ENCODE assay signal across 21 cellular contexts in genomic region chr6:6975395-6976111, GRCh38.
A peak's percentile ranks its signal among the peaks of the same experiment; 100 is the strongest.
DNase-seq lines count a peak whose midpoint lies in the region; ATAC-seq and TF ChIP-seq lines count a peak whose summit lies in the region.
"Had no signal": no experiment of that assay in that cellular context is flagged by ENCODE, and none has a peak within 500 bp of the region (broad histone marks: within the 10 kb centered on the region; RNA-seq: fewer than 3 reads in every experiment).

No MANE protein-coding gene starts in this region.

- CTCF ChIA-PET in activated CD4-positive, alpha-beta T cell treated with anti-CD3 and anti-CD28 coated beads, Interleukin-2, amount 10 ng/mL, durations not matched to agents 7 days and 5 days (lab: Charles Lee), result no interaction called here

- H3K4me1 ChIP-seq in heart right ventricle, result peaks cover 0 to 19% (median 13%) of the 10 kb centered on the region in 9 donors
- no peaks in the 10 kb centered on the region for H3K4me1 ChIP-seq in upper lobe of right lung
- H3K4me1 ChIP-seq: Peyer's patch had no signal

- H3K36me3 Mint-ChIP-seq in activated CD4-positive, alpha-beta T cell treated with anti-CD3 and anti-CD28 coated beads, Interleukin-2, amount 10 ng/mL, durations not matched to agents 7 days and 5 days (ENCODE audit: low read depth), result no peaks in the 10 kb centered on the region
- H3K36me3 Mint-ChIP-seq: activated CD4-positive, alpha-beta memory T cell treated with anti-CD3 and anti-CD28 coated beads for 36 hours; activated naive CD4-positive, alpha-beta T cell treated with anti-CD3 and anti-CD28 coated beads, Interleukin-2, amount 50 U/mL, for 72 hours had no signal

- H3K27me3 Mint-ChIP-seq in activated CD4-positive, alpha-beta T cell treated with anti-CD3 and anti-CD28 coated beads, Interleukin-2, amount 10 ng/mL, durations not matched to agents 7 days and 5 days, result peaks cover 5% of the 10 kb centered on the region

- H3K9me3 ChIP-seq in heart right ventricle (no peaks in the 10 kb centered on the region), upper lobe of right lung (no peaks in the 10 kb centered on the region)
- H3K9me3 ChIP-seq: ovary, Peyer's patch, thoracic aorta had no signal

- H3K27ac Mint-ChIP-seq in activated CD4-positive, alpha-beta T cell treated with anti-CD3 and anti-CD28 coated beads, Interleukin-2, amount 10 ng/mL, durations not matched to agents 7 days and 5 days, result no peak overlapping the region
- H3K27ac Mint-ChIP-seq: activated CD4-positive, alpha-beta memory T cell treated with anti-CD3 and anti-CD28 coated beads for 36 hours; activated naive CD4-positive, alpha-beta T cell treated with anti-CD3 and anti-CD28 coated beads, Interleukin-2, amount 50 U/mL, for 72 hours had no signal

- 13 to 15% methylated on average over 6 of the region's 6 CpGs for WGBS in heart right ventricle, 2 donors

- peak; percentile 79 to 95 (median 90) for ATAC-seq in heart right ventricle
- ATAC-seq in upper lobe of right lung, result peak; percentile 23
- ATAC-seq: activated naive CD4-positive, alpha-beta T cell treated with anti-CD3 and anti-CD28 coated beads, Interleukin-2, amount 50 U/mL, for 72 hours had no signal

- no peaks in the 10 kb centered on the region for H3K27me3 ChIP-seq in heart right ventricle
- no peaks in the 10 kb centered on the region for H3K27me3 ChIP-seq in upper lobe of right lung
- H3K27me3 ChIP-seq: ovary, Peyer's patch had no signal

- POLR2A ChIA-PET in activated CD4-positive, alpha-beta T cell treated with anti-CD3 and anti-CD28 coated beads, Interleukin-2, amount 10 ng/mL, durations not matched to agents 7 days and 5 days (lab: Charles Lee), result no interaction called here

- no peak overlapping the region for H3K4me3 ChIP-seq in heart right ventricle
- no peak overlapping the region for H3K4me3 ChIP-seq in upper lobe of right lung
- H3K4me3 ChIP-seq: coronary artery, ovary, Peyer's patch, smooth muscle cell, thoracic aorta had no signal

- no peaks in the 10 kb centered on the region for H3K4me1 Mint-ChIP-seq in activated CD4-positive, alpha-beta T cell treated with anti-CD3 and anti-CD28 coated beads, Interleukin-2, amount 10 ng/mL, durations not matched to agents 7 days and 5 days

- TF ChIP-seq CTCF in heart right ventricle (IDR thresholded peaks at IDR 0.05) (no peak), upper lobe of right lung (IDR thresholded peaks at IDR 0.05) (no peak)

- DNase-seq in DMS79 treated with DMSO at 0.1 percent for 48 hours (lab: John Stamatoyannopoulos, UW), result peak; percentile 14
- no peak for DNase-seq in DMS79 (lab: John Stamatoyannopoulos, UW)
- peak; percentile 67 for DNase-seq in OCI-M1 (lab: John Stamatoyannopoulos, UW)
- peak in 1 of 2 donors; percentile 69 for DNase-seq in heart right ventricle
- no peak for DNase-seq in upper lobe of right lung
- DNase-seq in activated CD4-positive, alpha-beta T cell treated with anti-CD3 and anti-CD28 coated beads, Interleukin-2, amount 10 ng/mL, durations not matched to agents 7 days and 5 days, result no peak
- no peak for DNase-seq in middle frontal gyrus (ENCODE audit: extremely low spot score, low spot score)
- DNase-seq in activated naive CD4-positive, alpha-beta T cell (lab: John Stamatoyannopoulos, UW), result no peak
- DNase-seq: 8988T; activated CD4-positive, alpha-beta memory T cell treated with anti-CD3 and anti-CD28 coated beads for 36 hours; activated T-cell treated with anti-CD3 and anti-CD28 coated beads, Interleukin-2, amount 50 U/mL, for 48 hours; NCI-H1694; NCI-H82; Peyer's patch; SW 1271 had no signal

- H3K36me3 ChIP-seq in heart right ventricle, result no peaks in the 10 kb centered on the region
- H3K36me3 ChIP-seq in upper lobe of right lung, result no peaks in the 10 kb centered on the region
- H3K36me3 ChIP-seq: ovary, Peyer's patch, thoracic aorta had no signal

- no peaks in the 10 kb centered on the region for H3K9me3 Mint-ChIP-seq in activated CD4-positive, alpha-beta T cell treated with anti-CD3 and anti-CD28 coated beads, Interleukin-2, amount 10 ng/mL, durations not matched to agents 7 days and 5 days
- H3K9me3 Mint-ChIP-seq: activated CD4-positive, alpha-beta memory T cell treated with anti-CD3 and anti-CD28 coated beads for 36 hours; activated naive CD4-positive, alpha-beta T cell treated with anti-CD3 and anti-CD28 coated beads, Interleukin-2, amount 50 U/mL, for 72 hours had no signal

- intact Hi-C loops in heart right ventricle (cut with DNase I) (loop anchor here in 2 of 10 donors (5.0 to 10.0 kb wide), 4 partner anchors 77 to 269 kb away; no protein-coding TSS in a partner anchor), upper lobe of right lung (cut with DNase I) (no loop called here)

- no peak overlapping the region for H3K4me3 Mint-ChIP-seq in activated CD4-positive, alpha-beta T cell treated with anti-CD3 and anti-CD28 coated beads, Interleukin-2, amount 10 ng/mL, durations not matched to agents 7 days and 5 days
- H3K4me3 Mint-ChIP-seq: activated CD4-positive, alpha-beta memory T cell treated with anti-CD3 and anti-CD28 coated beads for 36 hours had no signal

- peak overlapping the region; percentile 24 to 79 (median 69) for H3K27ac ChIP-seq in heart right ventricle
- no peak overlapping the region for H3K27ac ChIP-seq in upper lobe of right lung
- H3K27ac ChIP-seq: coronary artery, ovary, Peyer's patch, thoracic aorta, VCaP had no signal

Comparison
In these comparisons a context has a peak if more than half of its experiments do, and no peak if none do; other contexts are left out.
1. DNase-seq: peak in DMS79 treated with DMSO at 0.1 percent for 48 hours (single experiment) and OCI-M1 (single experiment); none in DMS79 (single experiment), upper lobe of right lung (single experiment), activated CD4-positive, alpha-beta T cell treated with anti-CD3 and anti-CD28 coated beads, Interleukin-2, amount 10 ng/mL, durations not matched to agents 7 days and 5 days (single experiment), middle frontal gyrus (single experiment) and activated naive CD4-positive, alpha-beta T cell (0 of 4).